Comparison of ENCODE assay signal across 9 cellular contexts in genomic region chr2:85248741-85249524, GRCh38.
DNase-seq lines count a peak whose midpoint lies in the region; ATAC-seq and TF ChIP-seq lines count a peak whose summit lies in the region.
"Had no signal": no experiment of that assay in that cellular context is flagged by ENCODE, and none has a peak within 500 bp of the region (broad histone marks: within the 10 kb centered on the region; RNA-seq: fewer than 3 reads in every experiment).

No MANE protein-coding gene starts in this region.

- no peaks in the 10 kb centered on the region for H3K36me3 ChIP-seq in HEK293 (ENCODE audit: control insufficient read depth in 2 of 2, insufficient read depth in 1 of 2, low read length in 2 of 2)
- H3K36me3 ChIP-seq in ascending aorta, result no peaks in the 10 kb centered on the region
- H3K36me3 ChIP-seq in heart right ventricle, result no peaks in the 10 kb centered on the region
- H3K36me3 ChIP-seq in skeletal muscle satellite cell (ENCODE audit: insufficient read depth, low read length), result no peaks in the 10 kb centered on the region

- H3K9ac ChIP-seq in skeletal muscle satellite cell (ENCODE audit: low read depth, low read length), result peak overlapping the region; percentile 60
- H3K9ac ChIP-seq: parathyroid adenoma had no signal

- H3K4me3 ChIP-seq in HEK293 (ENCODE audit: low read depth, low read length), result no peak overlapping the region
- peak overlapping the region in 1 of 2 donors; percentile 29 for H3K4me3 ChIP-seq in ascending aorta
- peak overlapping the region in 2 of 10 donors; percentile 1 to 2 for H3K4me3 ChIP-seq in heart right ventricle
- peak overlapping the region; percentile 17 for H3K4me3 ChIP-seq in skeletal muscle satellite cell (ENCODE audit: low read length)

- CTCF ChIA-PET in HEK293 (lab: Yijun Ruan, JAX), result interaction anchor here (0.6 to 1.0 kb wide), 2 partner anchors 17 to 116 kb away, joined by 3 to 6 read pairs; no protein-coding TSS in a partner anchor

- ATAC-seq in heart right ventricle, result peak; percentile 53 to 76 (median 64)

- H3K9me3 Mint-ChIP-seq in activated naive CD8-positive, alpha-beta T cell treated with anti-CD3 and anti-CD28 coated beads for 36 hours, result no peaks in the 10 kb centered on the region

- no peak overlapping the region for H3K27ac Mint-ChIP-seq in activated naive CD8-positive, alpha-beta T cell treated with anti-CD3 and anti-CD28 coated beads for 36 hours

- H3K9me3 ChIP-seq in HEK293 (ENCODE audit: control insufficient read depth, insufficient read depth, low read depth, low read length) (no peaks in the 10 kb centered on the region), ascending aorta (no peaks in the 10 kb centered on the region), heart right ventricle (no peaks in the 10 kb centered on the region), skeletal muscle satellite cell (replicated peaks; ENCODE audit: low read length) (no peaks in the 10 kb centered on the region)

- H3K4me1 Mint-ChIP-seq in activated naive CD8-positive, alpha-beta T cell treated with anti-CD3 and anti-CD28 coated beads for 36 hours, result peaks cover 8% of the 10 kb centered on the region

- no peak overlapping the region for H3K4me3 Mint-ChIP-seq in activated naive CD8-positive, alpha-beta T cell treated with anti-CD3 and anti-CD28 coated beads for 36 hours

- WGBS in heart right ventricle, 2 donors, result 37 to 42% methylated on average over 7 of the region's 7 CpGs

- no peaks in the 10 kb centered on the region for H3K4me1 ChIP-seq in HEK293 (ENCODE audit: control insufficient read depth, insufficient read depth, low read length)
- peaks cover 12 to 34% of the 10 kb centered on the region in 2 donors for H3K4me1 ChIP-seq in ascending aorta
- H3K4me1 ChIP-seq in heart right ventricle, result peaks cover 19 to 88% (median 59%) of the 10 kb centered on the region in 9 donors
- peaks cover 43% of the 10 kb centered on the region for H3K4me1 ChIP-seq in skeletal muscle satellite cell (ENCODE audit: control insufficient read depth, insufficient read depth, low read length)

- H3K4me2 ChIP-seq in skeletal muscle satellite cell (ENCODE audit: low read length), result peak overlapping the region; percentile 68

- H3K36me3 Mint-ChIP-seq in activated naive CD8-positive, alpha-beta T cell treated with anti-CD3 and anti-CD28 coated beads for 36 hours, result no peaks in the 10 kb centered on the region

- H3K27ac ChIP-seq in HEK293 (ENCODE audit: extremely low read depth, low read depth, low read length) (no peak overlapping the region), ascending aorta (peak overlapping the region; percentile 80 to 82), heart right ventricle (peak overlapping the region; percentile 27 to 85 (median 69))
- H3K27ac ChIP-seq: parathyroid adenoma had no signal

- H3K27me3 ChIP-seq in ascending aorta (no peaks in the 10 kb centered on the region), heart right ventricle (no peaks in the 10 kb centered on the region), skeletal muscle satellite cell (ENCODE audit: control insufficient read depth, insufficient read depth, low read length) (no peaks in the 10 kb centered on the region)

- peaks cover 5% of the 10 kb centered on the region for H3K27me3 Mint-ChIP-seq in activated naive CD8-positive, alpha-beta T cell treated with anti-CD3 and anti-CD28 coated beads for 36 hours

- TF ChIP-seq CTCF in HEK293 (tag by site-specific recombination; IDR thresholded peaks at IDR 0.05) (no peak), ascending aorta (IDR thresholded peaks at IDR 0.05) (no peak), heart right ventricle (IDR thresholded peaks at IDR 0.05) (no peak)

- intact Hi-C loops in ascending aorta (cut with DNase I), result no loop called here
- intact Hi-C loops in heart right ventricle (cut with DNase I), result loop anchor here in 1 of 10 donors (5.0 kb wide), 1 partner anchor 38 kb away; no protein-coding TSS in a partner anchor

- POLR2A ChIA-PET in HEK293 (lab: Yijun Ruan, JAX), result no interaction called here

- DNase-seq in ascending aorta (ENCODE audit: low spot score in 2 of 2), result peak in 1 of 2 donors; percentile 80
- peak in 1 of 2 donors; percentile 47 for DNase-seq in heart right ventricle
- no peak for DNase-seq in CD1c-positive myeloid dendritic cell (ENCODE audit: extremely low spot score)
- no peak for DNase-seq in stimulated activated CD4-positive, alpha-beta T cell treated with anti-CD3 and anti-CD28 coated beads, Interleukin-4, amount 100 ng/mL, for 1 hour
- DNase-seq in activated naive CD8-positive, alpha-beta T cell treated with anti-CD3 and anti-CD28 coated beads for 36 hours, result no peak
- no peak for DNase-seq in medulla oblongata (ENCODE audit: extremely low spot score)

TF ChIP-seq in HEK293, 187 proteins besides CTCF, POLR2A, EP300 and RAD21:
- TF ChIP-seq SETDB1 (IDR thresholded peaks at IDR 0.05; ENCODE audit: insufficient read length, low read length) (no peak), IKZF3 (tag by site-specific recombination; IDR thresholded peaks at IDR 0.05) (no peak), SCRT2 (tag by site-specific recombination; IDR thresholded peaks at IDR 0.05) (peak; percentile 18; the same call in 1 of the 2 replicates), PRDM6 (tag by site-specific recombination; IDR thresholded peaks at IDR 0.05) (peak; percentile 62)
